ENCODE assay signal across 8 cellular contexts in genomic region chr16:4660454-4661007, GRCh38.
A peak's percentile ranks its signal among the peaks of the same experiment; 100 is the strongest.
DNase-seq lines count a peak whose midpoint lies in the region; TF ChIP-seq lines count a peak whose summit lies in the region.

No MANE protein-coding gene starts in this region.

- H3K4me3 ChIP-seq in GM06990 (replicated peaks; ENCODE audit: low read depth, low read length) = no peak overlapping the region

- no peaks in the 10 kb centered on the region for H3K27me3 ChIP-seq in GM06990 (replicated peaks; ENCODE audit: control insufficient read depth, insufficient read depth, low read length)

- peaks cover 34% of the 10 kb centered on the region for H3K36me3 ChIP-seq in GM06990 (ENCODE audit: control insufficient read depth, insufficient read depth, low read length)

- DNase-seq in GM06990 (ENCODE audit: extremely low read depth, insufficient read length) = peak; percentile 58
- peak; percentile 30 for DNase-seq in NCI-H774 (lab: John Stamatoyannopoulos, UW)
- DNase-seq in activated naive CD4-positive, alpha-beta T cell treated with Interleukin-2 at 50 U/mL for 16 hours = peak; percentile 74
- DNase-seq in hepatic stellate cell (ENCODE audit: low spot score) = peak; percentile 59
- peak; percentile 62 to 85 for DNase-seq in stimulated activated CD4-positive, alpha-beta T cell treated with anti-CD3 and anti-CD28 coated beads, Interleukin-4, amount 100 ng/mL, for 4 hours
- no peak for DNase-seq in NCI-H524 treated with DMSO at 0.1 percent for 48 hours (lab: John Stamatoyannopoulos, UW)
- DNase-seq in SKM-1 (lab: John Stamatoyannopoulos, UW; ENCODE audit: unreplicated experiment) = no peak
- no peak for DNase-seq in RPMI8226

- no peak for TF ChIP-seq CTCF in GM06990 (IDR thresholded peaks at IDR 0.05; ENCODE audit: insufficient read depth, low read length, poor library complexity, severe bottlenecking)

Comparison
In these comparisons a context has a peak if more than half of its experiments do, and no peak if none do; other contexts are left out.
1. DNase-seq: peak in GM06990 (single experiment), NCI-H774 (single experiment), activated naive CD4-positive, alpha-beta T cell treated with Interleukin-2 at 50 U/mL for 16 hours (single experiment), hepatic stellate cell (single experiment) and stimulated activated CD4-positive, alpha-beta T cell treated with anti-CD3 and anti-CD28 coated beads, Interleukin-4, amount 100 ng/mL, for 4 hours (2 of 2); none in NCI-H524 treated with DMSO at 0.1 percent for 48 hours (single experiment), SKM-1 (single experiment) and RPMI8226 (single experiment).